In genomic region chr4:176400816-176401461, GRCh38 we compare ENCODE assay signal across 13 cellular contexts.
DNase-seq lines count a peak whose midpoint lies in the region; ATAC-seq and TF ChIP-seq lines count a peak whose summit lies in the region.
"Had no signal": no experiment of that assay in that cellular context is flagged by ENCODE, and none has a peak within 500 bp of the region (broad histone marks: within the 10 kb centered on the region; RNA-seq: fewer than 3 reads in every experiment).

No MANE protein-coding gene starts in this region.

- in situ Hi-C loops in GM23248 (cut with MboI): no loop called here

- no peak overlapping the region for H2AFZ ChIP-seq in GM23248

- H3K9me2 ChIP-seq in GM23248 (ENCODE audit: insufficient read depth): no peaks in the 10 kb centered on the region

- TF ChIP-seq CTCF in epithelial cell of esophagus (IDR thresholded peaks at IDR 0.05; ENCODE audit: insufficient read depth, low read depth, low read length, missing control alignments) (no peak), suprapubic skin (IDR thresholded peaks at IDR 0.05) (no peak)

- H3K36me3 ChIP-seq in GM23248 (ENCODE audit: low read depth) (no peaks in the 10 kb centered on the region), skeletal muscle satellite cell (ENCODE audit: insufficient read depth, low read length) (no peaks in the 10 kb centered on the region), suprapubic skin (no peaks in the 10 kb centered on the region), aorta (ENCODE audit: control insufficient read depth in 1 of 2, insufficient read depth in 2 of 2, low read length in 1 of 2) (no peaks in the 10 kb centered on the region)
- H3K36me3 ChIP-seq: esophagus muscularis mucosa had no signal

- WGBS in GM23248 (ENCODE audit: low coverage in 1 of 2, low lambda C conversion rate in 2 of 2, missing lambda C conversion rate in 2 of 2), 2 experiments: 5 to 6% methylated on average over 1 of the region's 1 CpG
- WGBS in suprapubic skin: 90% methylated on average over 1 of the region's 1 CpG
- 56 to 64% methylated on average over 1 of the region's 1 CpG for WGBS in aorta, 2 donors

- no peaks in the 10 kb centered on the region for H3K9me3 Mint-ChIP-seq in activated T-cell treated with anti-CD3 and anti-CD28 coated beads, Interleukin-2, amount 50 U/mL, for 4 hours

- H3F3A ChIP-seq in GM23248 (ENCODE audit: insufficient read depth): peaks cover 21% of the 10 kb centered on the region

- H3K9ac ChIP-seq in GM23248 (no peak overlapping the region), skeletal muscle satellite cell (ENCODE audit: low read depth, low read length) (peak overlapping the region; percentile 49)

- H3K4me1 Mint-ChIP-seq in activated T-cell treated with anti-CD3 and anti-CD28 coated beads, Interleukin-2, amount 50 U/mL, for 4 hours (ENCODE audit: low read depth): no peaks in the 10 kb centered on the region
- H3K4me1 Mint-ChIP-seq: T-cell had no signal

- no peak for TF ChIP-seq POLR2A in suprapubic skin (IDR thresholded peaks at IDR 0.05)

- no peaks in the 10 kb centered on the region for H3K9me3 ChIP-seq in GM23248 (ENCODE audit: low read depth)
- peaks cover 3% of the 10 kb centered on the region for H3K9me3 ChIP-seq in skeletal muscle satellite cell (replicated peaks; ENCODE audit: low read length)
- H3K9me3 ChIP-seq in suprapubic skin: no peaks in the 10 kb centered on the region
- peaks cover 3% of the 10 kb centered on the region for H3K9me3 ChIP-seq in aorta (ENCODE audit: control insufficient read depth, low read length)

- H3K4me3 Mint-ChIP-seq in activated T-cell treated with anti-CD3 and anti-CD28 coated beads, Interleukin-2, amount 50 U/mL, for 4 hours: no peak overlapping the region
- H3K4me3 Mint-ChIP-seq: T-cell had no signal

- H3K27ac ChIP-seq in GM23248 (peak overlapping the region; percentile 48), suprapubic skin (no peak overlapping the region), aorta (ENCODE audit: low read depth in 1 of 2, low read length in 2 of 2) (no peak overlapping the region)
- H3K27ac ChIP-seq: coronary artery, esophagus muscularis mucosa had no signal

- no peaks in the 10 kb centered on the region for H4K20me1 ChIP-seq in GM23248 (ENCODE audit: insufficient read depth)

- intact Hi-C loops in aorta (cut with DNase I): no loop called here

- H3K27me3 ChIP-seq in GM23248 (replicated peaks; ENCODE audit: insufficient read depth): no peaks in the 10 kb centered on the region
- H3K27me3 ChIP-seq in skeletal muscle satellite cell (ENCODE audit: control insufficient read depth, insufficient read depth, low read length): no peaks in the 10 kb centered on the region
- no peaks in the 10 kb centered on the region for H3K27me3 ChIP-seq in suprapubic skin
- no peaks in the 10 kb centered on the region for H3K27me3 ChIP-seq in aorta (ENCODE audit: control insufficient read depth in 1 of 2, insufficient read depth in 2 of 2, low read length in 1 of 2)
- H3K27me3 ChIP-seq: esophagus muscularis mucosa had no signal

- no peaks in the 10 kb centered on the region for H3K79me2 ChIP-seq in GM23248 (ENCODE audit: insufficient read depth)

- no peaks in the 10 kb centered on the region for H3K27me3 Mint-ChIP-seq in activated T-cell treated with anti-CD3 and anti-CD28 coated beads, Interleukin-2, amount 50 U/mL, for 4 hours (ENCODE audit: low read depth)
- H3K27me3 Mint-ChIP-seq: T-cell had no signal

- H3K4me3 ChIP-seq in GM23248 (0 out of 2 replicates have a peak overlapping the region, but pooled peaks have one; percentile 9), epithelial cell of esophagus (ENCODE audit: low read length) (no peak overlapping the region), skeletal muscle satellite cell (ENCODE audit: low read length) (no peak overlapping the region), suprapubic skin (no peak overlapping the region), aorta (ENCODE audit: low read length in 2 of 2) (no peak overlapping the region)
- H3K4me3 ChIP-seq: coronary artery, esophagus muscularis mucosa had no signal

- peaks cover 44% of the 10 kb centered on the region for H3K4me1 ChIP-seq in GM23248 (ENCODE audit: insufficient read depth)
- H3K4me1 ChIP-seq in skeletal muscle satellite cell (ENCODE audit: control insufficient read depth, insufficient read depth, low read length): peaks cover 73% of the 10 kb centered on the region
- H3K4me1 ChIP-seq in suprapubic skin: no peaks in the 10 kb centered on the region
- no peaks in the 10 kb centered on the region for H3K4me1 ChIP-seq in aorta (ENCODE audit: control insufficient read depth in 1 of 2, insufficient read depth in 2 of 2, low read length in 2 of 2)
- H3K4me1 ChIP-seq: esophagus muscularis mucosa had no signal

- TF ChIP-seq EP300 in suprapubic skin (IDR thresholded peaks at IDR 0.05): no peak

- no peak for ATAC-seq in activated T-cell treated with anti-CD3 and anti-CD28 coated beads, Interleukin-2, amount 50 U/mL, for 4 hours
- no peak for ATAC-seq in aorta (ENCODE audit: low FRiP score)
- ATAC-seq: T-cell had no signal

- H3K36me3 Mint-ChIP-seq in activated T-cell treated with anti-CD3 and anti-CD28 coated beads, Interleukin-2, amount 50 U/mL, for 4 hours (ENCODE audit: insufficient read depth): no peaks in the 10 kb centered on the region
- H3K36me3 Mint-ChIP-seq: T-cell had no signal

- H3K4me2 ChIP-seq in GM23248 (ENCODE audit: unreplicated experiment) (peak overlapping the region; percentile 60), skeletal muscle satellite cell (ENCODE audit: low read length) (peak overlapping the region; percentile 51)

- peak; percentile 85 for DNase-seq in GM23248
- DNase-seq in RKO (ENCODE audit: low spot score): peak; percentile 35
- peak; percentile 78 for DNase-seq in epithelial cell of esophagus (ENCODE audit: low read depth)
- DNase-seq in suprapubic skin (ENCODE audit: low spot score in 2 of 2): no peak
- no peak for DNase-seq in activated T-cell treated with anti-CD3 and anti-CD28 coated beads, Interleukin-2, amount 50 U/mL, for 4 hours
- DNase-seq in activated CD4-positive, alpha-beta T cell treated with anti-CD3 and anti-CD28 coated beads, Interleukin-2, amount 50 U/mL, for 48 hours: no peak
- DNase-seq in aorta: no peak
- DNase-seq: MM.1S, substantia nigra, T-cell had no signal

Comparison
In these comparisons a context has a peak if more than half of its experiments do, and no peak if none do; other contexts are left out.
1. DNase-seq: peak in GM23248 (single experiment), RKO (single experiment) and epithelial cell of esophagus (single experiment); none in suprapubic skin (0 of 2), activated T-cell treated with anti-CD3 and anti-CD28 coated beads, Interleukin-2, amount 50 U/mL, for 4 hours (single experiment), activated CD4-positive, alpha-beta T cell treated with anti-CD3 and anti-CD28 coated beads, Interleukin-2, amount 50 U/mL, for 48 hours (0 of 2) and aorta (0 of 2).